ENCODE assay signal across 22 cellular contexts in the genomic region with DNA sequence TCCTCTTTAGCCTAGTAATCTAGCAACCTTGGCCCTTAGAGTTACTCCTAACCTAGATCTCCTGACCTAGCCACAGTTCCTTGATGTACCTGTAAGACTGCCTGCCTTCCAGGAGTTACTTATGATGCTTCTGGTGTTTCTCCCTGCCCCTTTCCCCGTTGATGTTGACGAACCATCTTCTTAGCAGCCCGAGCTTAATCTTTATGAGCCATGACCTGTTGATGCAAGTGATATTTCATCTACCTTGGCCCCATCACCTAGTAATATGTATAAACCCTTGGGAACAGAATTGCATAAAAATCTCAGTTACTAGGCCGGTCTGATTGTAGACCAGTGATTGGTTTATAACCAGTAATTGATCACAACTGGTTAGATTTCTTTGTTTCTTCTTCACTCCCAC. TPM values are rescaled to one million over a fixed set of nuclear protein-coding genes. Genes with fewer than 3 reads are reported as not detected.
DNase-seq lines count a peak whose midpoint lies in the region; ATAC-seq and TF ChIP-seq lines count a peak whose summit lies in the region.
"Had no signal": no experiment of that assay in that cellular context is flagged by ENCODE, and none has a peak within 500 bp of the region (broad histone marks: within the 10 kb centered on the region; RNA-seq: fewer than 3 reads in every experiment).

No MANE protein-coding gene starts in this region.

- H3K4me3 ChIP-seq in HEK293 (ENCODE audit: low read depth, low read length) = no peak overlapping the region
- H3K4me3 ChIP-seq: A549; BLaER1 treated with 17β-estradiol and CSF1 and Interleukin-3, amounts not matched to agents 10 nM and 100 nM; GM23338 had no signal

- H3K4me3 Mint-ChIP-seq in neural crest cell = peak overlapping the region; percentile 27
- H3K4me3 Mint-ChIP-seq: CD14-positive monocyte had no signal

- H3K4me1 Mint-ChIP-seq in neural crest cell = peaks cover 30% of the 10 kb centered on the region

- no peak for TF ChIP-seq CTCF in HEK293 (tag by site-specific recombination; IDR thresholded peaks at IDR 0.05)
- no peak for TF ChIP-seq CTCF in neural crest cell (conservative IDR thresholded peaks at IDR 0.05)

- H3K9me3 ChIP-seq in HEK293 (ENCODE audit: control insufficient read depth, insufficient read depth, low read depth, low read length) = no peaks in the 10 kb centered on the region
- H3K9me3 ChIP-seq: A549, BE2C had no signal

- H3K4me1 ChIP-seq in HEK293 (ENCODE audit: control insufficient read depth, insufficient read depth, low read length) = no peaks in the 10 kb centered on the region
- H3K4me1 ChIP-seq: BE2C; BLaER1 treated with 17β-estradiol and CSF1 and Interleukin-3, amounts not matched to agents 10 nM and 100 nM had no signal

- ATAC-seq in GM18858 (IDR thresholded peaks at IDR 0.05; ENCODE audit: unreplicated experiment) (no peak), HG03354 (IDR thresholded peaks at IDR 0.05; ENCODE audit: poor library complexity, severe bottlenecking, unreplicated experiment) (no peak)
- ATAC-seq: A549, GM23338, HCT116 had no signal

- H3K27ac ChIP-seq in HEK293 (ENCODE audit: extremely low read depth, low read depth, low read length) = no peak overlapping the region
- H3K27ac ChIP-seq: A549; BLaER1 treated with 17β-estradiol and CSF1 and Interleukin-3, amounts not matched to agents 10 nM and 100 nM had no signal

- H3K27me3 Mint-ChIP-seq in neural crest cell (ENCODE audit: low read depth) = peaks cover 11% of the 10 kb centered on the region

- peaks cover 20% of the 10 kb centered on the region for H3K36me3 Mint-ChIP-seq in neural crest cell (ENCODE audit: low read depth)

- H3K9me3 Mint-ChIP-seq in neural crest cell = peaks cover 3% of the 10 kb centered on the region
- H3K9me3 Mint-ChIP-seq: GM23338, H9 had no signal

- DNase-seq in left kidney (ENCODE audit: low read depth, low spot score) = peak; percentile 43
- DNase-seq in neural crest cell (ENCODE audit: low read depth, low spot score) = no peak
- DNase-seq in EL = no peak
- DNase-seq: 8988T; ACHN; AML-193; BE2C; CD4-positive, alpha-beta T cell; CD8-positive, alpha-beta memory T cell; DMS53; DMS79 treated with DMSO at 0.1 percent for 48 hours; H9; HFFc6 had no signal

- POLR2A ChIA-PET in HEK293 (lab: Yijun Ruan, JAX) = interaction anchor here (1.1 kb wide), 1 partner anchor 31 kb away, joined by 7 read pairs; a partner anchor contains a TSS

- no peak overlapping the region for H3K27ac Mint-ChIP-seq in neural crest cell (ENCODE audit: unreplicated experiment)
- H3K27ac Mint-ChIP-seq: CD4-positive, alpha-beta T cell; CD8-positive, alpha-beta memory T cell; HFFc6 had no signal

- H3K36me3 ChIP-seq in HEK293 (ENCODE audit: control insufficient read depth in 2 of 2, insufficient read depth in 1 of 2, low read length in 2 of 2) = peaks cover 22 to 28% of the 10 kb centered on the region in 2 experiments
- H3K36me3 ChIP-seq: BE2C had no signal

- CTCF ChIA-PET in HEK293 (lab: Yijun Ruan, JAX) = interaction anchor here (0.6 to 1.9 kb wide), 8 partner anchors 7 to 60 kb away, joined by 3 to 8 read pairs (median 4); no protein-coding TSS in a partner anchor

TF ChIP-seq in HEK293, 187 proteins besides CTCF, POLR2A, EP300 and RAD21:
- TF ChIP-seq ZNF202 (tag by site-specific recombination; IDR thresholded peaks at IDR 0.05; ENCODE audit: borderline replicate concordance) (no peak), SCRT1 (tag by site-specific recombination; IDR thresholded peaks at IDR 0.05; ENCODE audit: borderline replicate concordance) (peak; percentile 67), SCRT2 (tag by site-specific recombination; IDR thresholded peaks at IDR 0.05) (peak; percentile 83)

RNA-seq across cellular contexts. Expression of a gene that starts 2.7 kb away (rescaled TPM):
- 31.6 and 32.7 TPM in 2 replicates for total RNA-seq in neural crest cell

RNA-seq across cellular contexts. Expression of a gene that starts 31.2 kb away (rescaled TPM):
- total RNA-seq in neural crest cell = 0.07 TPM in 1 of 2 replicates, not detected in the other
- total RNA-seq: CD8-positive, alpha-beta memory T cell; Daoy; H9; HFFc6 had no signal

RNA-seq across cellular contexts. Expression of a gene that starts 31.6 kb away (rescaled TPM):
- total RNA-seq in neural crest cell = 45.8 and 47.6 TPM in 2 replicates
